21 cellular contexts compared by ENCODE assay signal in genomic region chr11:36228689-36229088, GRCh38.
"Had no signal": no experiment of that assay in that cellular context is flagged by ENCODE, and none has a peak within 500 bp of the region (broad histone marks: within the 10 kb centered on the region; RNA-seq: fewer than 3 reads in every experiment).

No MANE protein-coding gene starts in this region.

- DNase-seq: activated B cell treated with CpG ODN at 0.5 μM for 24 hours; activated CD4-positive, alpha-beta T cell treated with anti-CD3 and anti-CD28 coated beads for 1 hour; activated CD4-positive, alpha-beta T cell treated with anti-CD3 and anti-CD28 coated beads, Interleukin-2, amount 10 ng/mL, durations not matched to agents 24 days and 14 days; activated CD4-positive, alpha-beta T cell treated with anti-CD3 and anti-CD28 coated beads, Interleukin-2, amount 50 U/mL, for 48 hours; activated CD8-positive, alpha-beta memory T cell treated with anti-CD3 and anti-CD28 coated beads, Interleukin-2, amount 10 ng/mL, durations not matched to agents 7 days and 5 days; activated effector memory CD4-positive, alpha-beta T cell treated with anti-CD3 and anti-CD28 coated beads, Interleukin-2, amount 50 U/mL, for 16 hours; activated naive CD4-positive, alpha-beta T cell treated with anti-CD3 and anti-CD28 coated beads for 36 hours; activated T-cell treated with anti-CD3 and anti-CD28 coated beads, Interleukin-2, amount 50 U/mL, for 24 hours; anterior cingulate cortex; IMR-90; Kasumi-1; KBM-7; NCI-H1092; NCI-H1930; NCI-H2227 treated with DMSO at 0.1 percent for 48 hours; NCI-H526 treated with DMSO at 0.1 percent for 48 hours; NK-92 treated with Interleukin-12 subunit alpha and Interleukin-12 subunit beta, amount 100 ng/mL, for 24 hours; OCI-M1; SHP77; T-helper 17 cell; T-helper 9 cell had no signal
